Comparison of ENCODE assay signal across 25 cellular contexts in the genomic region with DNA sequence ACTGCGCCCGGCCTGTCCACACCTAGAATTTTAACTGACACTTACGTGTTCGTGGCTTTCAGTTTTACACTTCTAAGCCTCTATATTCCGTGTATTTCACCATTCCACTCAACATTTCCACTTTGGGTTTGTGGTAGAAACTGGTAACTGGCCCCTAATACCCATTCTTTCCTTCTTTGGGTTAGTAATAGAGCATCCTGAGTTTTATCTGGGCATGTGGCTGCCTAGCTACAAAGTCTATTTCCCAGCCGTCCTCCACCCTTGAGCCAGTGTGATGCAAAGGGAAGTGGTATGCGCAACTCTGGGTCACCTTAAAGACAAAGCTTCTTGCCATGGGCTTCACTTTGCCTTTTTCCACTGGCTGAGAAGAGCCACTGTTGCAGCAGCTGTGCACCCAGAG.
A peak's percentile ranks its signal among the peaks of the same experiment; 100 is the strongest.
DNase-seq lines count a peak whose midpoint lies in the region; ATAC-seq, FAIRE-seq and TF ChIP-seq lines count a peak whose summit lies in the region.
"Had no signal": no experiment of that assay in that cellular context is flagged by ENCODE, and none has a peak within 500 bp of the region (broad histone marks: within the 10 kb centered on the region; RNA-seq: fewer than 3 reads in every experiment).

No MANE protein-coding gene starts in this region.

- no peak overlapping the region for H3K27ac Mint-ChIP-seq in stimulated activated naive CD8-positive, alpha-beta T cell treated with anti-CD3 and anti-CD28 coated beads, Interleukin-15, amount 100 ng/mL, for 72 hours
- H3K27ac Mint-ChIP-seq: B cell had no signal

- no peak for TF ChIP-seq RAD21 in GM12878 (IDR thresholded peaks at IDR 0.05; ENCODE audit: insufficient read depth, low read depth, low read length)

- no peak overlapping the region for H3K4me3 ChIP-seq in NT2/D1 (ENCODE audit: insufficient read length, low read depth)
- H3K4me3 ChIP-seq in GM12878 = no peak overlapping the region
- H3K4me3 ChIP-seq in neutrophil (ENCODE audit: low read depth in 1 of 2, low read length in 1 of 2) = no peak overlapping the region
- H3K4me3 ChIP-seq in upper lobe of left lung = no peak overlapping the region
- H3K4me3 ChIP-seq: A549 had no signal

- no peak for TF ChIP-seq POLR2A in GM12878 (IDR thresholded peaks at IDR 0.05; ENCODE audit: low read depth, low read length)
- TF ChIP-seq POLR2A in upper lobe of left lung (IDR thresholded peaks at IDR 0.05) = no peak

- SMC1A ChIA-PET in GM12878 (lab: Charles Lee; ENCODE audit: uncharacterized antibody, unreplicated experiment) = interaction anchor here (1.0 to 1.9 kb wide), 3 partner anchors 11 to 12 kb away, joined by 3 to 5 read pairs (median 4); no protein-coding TSS in a partner anchor

- peaks cover 30% of the 10 kb centered on the region for H3K27me3 Mint-ChIP-seq in stimulated activated naive CD8-positive, alpha-beta T cell treated with anti-CD3 and anti-CD28 coated beads, Interleukin-15, amount 100 ng/mL, for 72 hours

- H3K4me2 ChIP-seq in GM12878 (ENCODE audit: control insufficient read depth, insufficient read depth) = no peak overlapping the region
- H3K4me2 ChIP-seq: A549 had no signal

- no peak overlapping the region for H3K27ac ChIP-seq in GM12878 (ENCODE audit: control insufficient read depth, insufficient read depth)
- H3K27ac ChIP-seq in neutrophil = peak overlapping the region; percentile 80
- no peak overlapping the region for H3K27ac ChIP-seq in upper lobe of left lung
- H3K27ac ChIP-seq: A549 had no signal

- intact Hi-C loops in GM12878 (cut with micrococcal nuclease; ENCODE audit: unreplicated experiment) = no loop called here

- no peaks in the 10 kb centered on the region for H3K79me2 ChIP-seq in GM12878 (ENCODE audit: control insufficient read depth, insufficient read depth, low read length)

- peaks cover 0 to 4% of the 10 kb centered on the region in 2 donors for H3K9me3 Mint-ChIP-seq in stimulated activated naive CD8-positive, alpha-beta T cell treated with anti-CD3 and anti-CD28 coated beads, Interleukin-15, amount 100 ng/mL, for 72 hours

- H3K9me3 ChIP-seq in NT2/D1 (ENCODE audit: insufficient read depth, low read length) = peaks cover 3% of the 10 kb centered on the region; the same call in 1 of the 2 replicates
- H3K9me3 ChIP-seq in GM12878 (replicated peaks; ENCODE audit: control insufficient read depth, insufficient read depth, low read length) = no peaks in the 10 kb centered on the region
- no peaks in the 10 kb centered on the region for H3K9me3 ChIP-seq in neutrophil
- peaks cover 0 to 4% (median 0%) of the 10 kb centered on the region in 4 donors for H3K9me3 ChIP-seq in upper lobe of left lung

- no peak overlapping the region for H3K4me3 Mint-ChIP-seq in stimulated activated naive CD8-positive, alpha-beta T cell treated with anti-CD3 and anti-CD28 coated beads, Interleukin-15, amount 100 ng/mL, for 72 hours
- H3K4me3 Mint-ChIP-seq: B cell, CD14-positive monocyte had no signal

- no peaks in the 10 kb centered on the region for H3K27me3 ChIP-seq in NT2/D1 (ENCODE audit: insufficient read depth, insufficient read length)
- H3K27me3 ChIP-seq in GM12878 (replicated peaks in 1 of 2; ENCODE audit: control insufficient read depth in 2 of 2, insufficient read depth in 2 of 2, low read length in 1 of 2) = peaks cover 0 to 2% of the 10 kb centered on the region in 2 experiments; a peak in 1 of 4 replicates
- no peaks in the 10 kb centered on the region for H3K27me3 ChIP-seq in neutrophil
- H3K27me3 ChIP-seq in upper lobe of left lung = no peaks in the 10 kb centered on the region

- 19% methylated on average over 7 of the region's 7 CpGs for whole genome bisulfite sequencing in GM12878 (ENCODE audit: insufficient coverage, insufficient replicate concordance, low lambda C conversion rate, missing lambda C conversion rate)
- WGBS in upper lobe of left lung, 2 donors = 75 to 82% methylated on average over 7 of the region's 7 CpGs

- RAD21 ChIA-PET in GM12878 (lab: Charles Lee; ENCODE audit: unreplicated experiment) = interaction anchor here (2.3 kb wide), 1 partner anchor 18 kb away, joined by 5 read pairs; no protein-coding TSS in a partner anchor

- H3K9ac ChIP-seq in NT2/D1 (ENCODE audit: insufficient read length, low read depth) (no peak overlapping the region), GM12878 (ENCODE audit: control insufficient read depth, insufficient read depth, low read length) (no peak overlapping the region)

- H3K4me1 Mint-ChIP-seq in stimulated activated naive CD8-positive, alpha-beta T cell treated with anti-CD3 and anti-CD28 coated beads, Interleukin-15, amount 100 ng/mL, for 72 hours = peaks cover 9% of the 10 kb centered on the region
- H3K4me1 Mint-ChIP-seq: B cell had no signal

- TF ChIP-seq CTCF in GM12878 (IDR thresholded peaks at IDR 0.05 in 2 of 3, conservative IDR thresholded peaks at IDR 0.05 in 1 of 3; ENCODE audit: control insufficient read depth in 2 of 3, extremely low read depth in 1 of 3, insufficient read depth in 1 of 3, low read depth in 3 of 3, low read length in 3 of 3) = no peak
- no peak for TF ChIP-seq CTCF in neutrophil (IDR thresholded peaks at IDR 0.05)
- TF ChIP-seq CTCF in upper lobe of left lung (IDR thresholded peaks at IDR 0.05) = no peak

- no peak for FAIRE-seq in GM12878 (lab: Jason Lieb, UNC)
- FAIRE-seq: A549, D721Med had no signal

- in situ Hi-C loops in GM12878 (cut with MboI) = no loop called here

- POLR2A ChIA-PET in GM12878 (lab: Charles Lee) = interaction anchor here (1.0 kb wide), 1 partner anchor 75 kb away, joined by 3 read pairs; no protein-coding TSS in a partner anchor

- TF ChIP-seq EP300 in GM12878 (IDR thresholded peaks at IDR 0.05; ENCODE audit: borderline replicate concordance in 1 of 2, control insufficient read depth in 1 of 2, low read depth in 2 of 2, low read length in 2 of 2) (no peak), upper lobe of left lung (IDR thresholded peaks at IDR 0.05) (no peak)

- ATAC-seq in stimulated activated naive CD8-positive, alpha-beta T cell treated with anti-CD3 and anti-CD28 coated beads, Interleukin-15, amount 100 ng/mL, for 72 hours = peak; percentile 76
- no peak for ATAC-seq in stimulated activated naive CD8-positive, alpha-beta T cell treated with anti-CD3 and anti-CD28 coated beads, Interleukin-15, Interleukin-2, amounts not matched to agents 100 U/mL and 50 U/mL, for 24 hours
- ATAC-seq in GM12878 (peak; percentile 29; the same call in 2 of the 3 replicates), upper lobe of left lung (ENCODE audit: low FRiP score in 2 of 2) (no peak), GM19452 (IDR thresholded peaks at IDR 0.05; ENCODE audit: unreplicated experiment) (no peak)
- ATAC-seq: A549, HCT116, PC-3, SK-N-SH treated with all-trans-retinoic acid at 6 μM for 48 hours had no signal

- no peaks in the 10 kb centered on the region for H3K4me1 ChIP-seq in NT2/D1 (ENCODE audit: insufficient read depth, insufficient read length)
- no peaks in the 10 kb centered on the region for H3K4me1 ChIP-seq in GM12878 (ENCODE audit: control insufficient read depth, insufficient read depth, low read length)
- peaks cover 32 to 38% of the 10 kb centered on the region in 2 experiments for H3K4me1 ChIP-seq in neutrophil (ENCODE audit: control insufficient read depth in 1 of 2, insufficient read depth in 1 of 2, low read depth in 1 of 2, low read length in 1 of 2)
- H3K4me1 ChIP-seq in upper lobe of left lung = no peaks in the 10 kb centered on the region
- H3K4me1 ChIP-seq: A549 had no signal

- no peak for DNase-seq in stimulated activated naive CD8-positive, alpha-beta T cell treated with anti-CD3 and anti-CD28 coated beads, Interleukin-15, amount 100 ng/mL, for 72 hours
- no peak for DNase-seq in stimulated activated naive CD8-positive, alpha-beta T cell treated with anti-CD3 and anti-CD28 coated beads, Interleukin-15, Interleukin-2, amounts not matched to agents 100 U/mL and 50 U/mL, for 24 hours
- DNase-seq in NT2/D1 (ENCODE audit: low read depth, low spot score) = peak; percentile 84
- no peak for DNase-seq in GM12878 (ENCODE audit: low read depth, low spot score)
- DNase-seq in SK-N-DZ (ENCODE audit: low spot score) = no peak
- no peak for DNase-seq in upper lobe of left lung
- DNase-seq: DMS53, GF-D8, KG1, NCI-H1417, NCI-H187, NCI-H446, NCI-H526 treated with DMSO at 0.1 percent for 48 hours, PC-3, RPMI8226, SHP77, T-helper 1 cell had no signal

- no peaks in the 10 kb centered on the region for H4K20me1 ChIP-seq in GM12878 (ENCODE audit: control insufficient read depth, insufficient read depth)

- H3K36me3 ChIP-seq in NT2/D1 (ENCODE audit: insufficient read depth, insufficient read length, low read length) = no peaks in the 10 kb centered on the region
- no peaks in the 10 kb centered on the region for H3K36me3 ChIP-seq in GM12878 (ENCODE audit: control insufficient read depth in 2 of 2, insufficient read depth in 2 of 2, low read length in 1 of 2)
- H3K36me3 ChIP-seq in neutrophil = no peaks in the 10 kb centered on the region
- no peaks in the 10 kb centered on the region for H3K36me3 ChIP-seq in upper lobe of left lung

- H2AFZ ChIP-seq in GM12878 (ENCODE audit: control insufficient read depth, low read depth, low read length) = no peak overlapping the region

- no TSS peak for BruUV-seq in GM12878 (replicated peaks; lab: Mats Ljungman, UMichigan)

- CTCF ChIA-PET in GM12878 (lab: Yijun Ruan, JAX) = interaction anchor here (0.7 to 2.9 kb wide), 8 partner anchors 9 to 70 kb away, joined by 3 to 9 read pairs (median 3); no protein-coding TSS in a partner anchor

TF ChIP-seq in GM12878, 131 proteins besides CTCF, POLR2A, EP300 and RAD21 (continues in another document):
- TF ChIP-seq, protein P1, sequence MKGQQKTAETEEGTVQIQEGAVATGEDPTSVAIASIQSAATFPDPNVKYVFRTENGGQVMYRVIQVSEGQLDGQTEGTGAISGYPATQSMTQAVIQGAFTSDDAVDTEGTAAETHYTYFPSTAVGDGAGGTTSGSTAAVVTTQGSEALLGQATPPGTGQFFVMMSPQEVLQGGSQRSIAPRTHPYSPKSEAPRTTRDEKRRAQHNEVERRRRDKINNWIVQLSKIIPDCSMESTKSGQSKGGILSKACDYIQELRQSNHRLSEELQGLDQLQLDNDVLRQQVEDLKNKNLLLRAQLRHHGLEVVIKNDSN (IDR thresholded peaks at IDR 0.05; ENCODE audit: borderline replicate concordance, extremely low read length, insufficient read depth, low read depth, low read length) = no peak
- TF ChIP-seq IKZF1 (conservative IDR thresholded peaks at IDR 0.05) = peak; percentile 88
- peak; percentile 37 to 51; a peak in 2 of 4 replicates for TF ChIP-seq IKZF2 (IDR thresholded peaks at IDR 0.05)
- 0 out of 2 replicates have a peak, but pooled peaks have one; percentile 35 for TF ChIP-seq NR2F1 (conservative IDR thresholded peaks at IDR 0.05)
- TF ChIP-seq DPF2 (IDR thresholded peaks at IDR 0.05) = peak; percentile 83
- peak in 1 of 2 experiments; percentile 16; a peak in 1 of 4 replicates for TF ChIP-seq BHLHE40 (IDR thresholded peaks at IDR 0.05; ENCODE audit: borderline replicate concordance in 1 of 2, low read depth in 2 of 2, low read length in 1 of 2)

Comparison
In these comparisons a context has a peak if more than half of its experiments do, and no peak if none do; other contexts are left out.
1. ATAC-seq: peak in stimulated activated naive CD8-positive, alpha-beta T cell treated with anti-CD3 and anti-CD28 coated beads, Interleukin-15, amount 100 ng/mL, for 72 hours (single experiment) and GM12878 (single experiment); none in stimulated activated naive CD8-positive, alpha-beta T cell treated with anti-CD3 and anti-CD28 coated beads, Interleukin-15, Interleukin-2, amounts not matched to agents 100 U/mL and 50 U/mL, for 24 hours (single experiment), upper lobe of left lung (0 of 2) and GM19452 (single experiment).